26 cellular contexts compared by ENCODE assay signal in genomic region chr10:126502481-126502880, GRCh38.
DNase-seq lines count a peak whose midpoint lies in the region; ATAC-seq and TF ChIP-seq lines count a peak whose summit lies in the region.
"Had no signal": no experiment of that assay in that cellular context is flagged by ENCODE, and none has a peak within 500 bp of the region (broad histone marks: within the 10 kb centered on the region; RNA-seq: fewer than 3 reads in every experiment).

No MANE protein-coding gene starts in this region.

- TF ChIP-seq CTCF in cardiac fibroblast (IDR thresholded peaks at IDR 0.05; ENCODE audit: low read depth, low read length) (no peak), left lung (IDR thresholded peaks at IDR 0.05) (no peak)

- H3K36me3 Mint-ChIP-seq in activated naive CD8-positive, alpha-beta T cell treated with anti-CD3 and anti-CD28 coated beads, Interleukin-2, amount 50 U/mL, for 24 hours (ENCODE audit: low read depth): no peaks in the 10 kb centered on the region
- H3K36me3 Mint-ChIP-seq: CD8-positive, alpha-beta memory T cell had no signal

- ATAC-seq in left lung (no peak), HG03280 (IDR thresholded peaks at IDR 0.05; ENCODE audit: unreplicated experiment) (no peak)
- no peak for ATAC-seq in activated naive CD8-positive, alpha-beta T cell treated with anti-CD3 and anti-CD28 coated beads, Interleukin-2, amount 50 U/mL, for 24 hours
- ATAC-seq: GM12878, HCT116 had no signal

- peaks cover 2% of the 10 kb centered on the region for H3K27me3 Mint-ChIP-seq in activated naive CD8-positive, alpha-beta T cell treated with anti-CD3 and anti-CD28 coated beads, Interleukin-2, amount 50 U/mL, for 24 hours

- no peaks in the 10 kb centered on the region for H3K4me1 ChIP-seq in left lung

- no peaks in the 10 kb centered on the region for H3K4me1 Mint-ChIP-seq in activated naive CD8-positive, alpha-beta T cell treated with anti-CD3 and anti-CD28 coated beads, Interleukin-2, amount 50 U/mL, for 24 hours

- peaks cover 0 to 3% of the 10 kb centered on the region in 2 donors for H3K27me3 ChIP-seq in left lung

- DNase-seq in GM04503 (ENCODE audit: low read depth): peak; percentile 64
- peak; percentile 9 to 19 for DNase-seq in cardiac fibroblast (ENCODE audit: low read depth in 2 of 2)
- DNase-seq in iris pigment epithelial cell (ENCODE audit: low read depth): peak; percentile 3
- no peak for DNase-seq in left lung
- DNase-seq in activated naive CD8-positive, alpha-beta T cell treated with anti-CD3 and anti-CD28 coated beads, Interleukin-2, amount 50 U/mL, for 24 hours: no peak
- no peak for DNase-seq in NCI-H2081 treated with DMSO at 0.1 percent for 48 hours (lab: John Stamatoyannopoulos, UW)
- DNase-seq: Calu3; CD8-positive, alpha-beta memory T cell; GDM1; GOT3; IMR-90; NCI-H1105; NCI-H2029 treated with DMSO at 0.1 percent for 48 hours; NCI-H2171; NCI-H345; NCI-H524; NCI-H774; NK-92 treated with Interleukin-12 subunit alpha and Interleukin-12 subunit beta, amount 100 ng/mL, for 24 hours; SHP77 treated with DMSO at 0.1 percent for 48 hours; SK-N-SH had no signal

- H3K27ac ChIP-seq in left lung: no peak overlapping the region
- H3K27ac ChIP-seq: C4-2B, KMS-11, RWPE1 had no signal

- no peak overlapping the region for H3K27ac Mint-ChIP-seq in activated naive CD8-positive, alpha-beta T cell treated with anti-CD3 and anti-CD28 coated beads, Interleukin-2, amount 50 U/mL, for 24 hours
- H3K27ac Mint-ChIP-seq: CD8-positive, alpha-beta memory T cell had no signal

- H3K36me3 ChIP-seq in left lung: no peaks in the 10 kb centered on the region

- H3K4me3 Mint-ChIP-seq in activated naive CD8-positive, alpha-beta T cell treated with anti-CD3 and anti-CD28 coated beads, Interleukin-2, amount 50 U/mL, for 24 hours: no peak overlapping the region
- H3K4me3 Mint-ChIP-seq: CD8-positive, alpha-beta memory T cell had no signal

- intact Hi-C loops in left lung (cut with DNase I): no loop called here

- no peaks in the 10 kb centered on the region for H3K9me3 ChIP-seq in left lung
- H3K9me3 ChIP-seq: SK-N-SH had no signal

- H3K4me3 ChIP-seq in cardiac fibroblast (replicated peaks in 1 of 2; ENCODE audit: low read depth in 2 of 2, low read length in 2 of 2) (no peak overlapping the region), left lung (no peak overlapping the region)
- H3K4me3 ChIP-seq: GM12878 had no signal

- no peaks in the 10 kb centered on the region for H3K9me3 Mint-ChIP-seq in activated naive CD8-positive, alpha-beta T cell treated with anti-CD3 and anti-CD28 coated beads, Interleukin-2, amount 50 U/mL, for 24 hours

Comparison
In these comparisons a context has a peak if more than half of its experiments do, and no peak if none do; other contexts are left out.
1. DNase-seq: peak in GM04503 (single experiment), cardiac fibroblast (2 of 2) and iris pigment epithelial cell (single experiment); none in left lung (0 of 2), activated naive CD8-positive, alpha-beta T cell treated with anti-CD3 and anti-CD28 coated beads, Interleukin-2, amount 50 U/mL, for 24 hours (single experiment) and NCI-H2081 treated with DMSO at 0.1 percent for 48 hours (single experiment).